ENCODE assay signal across 9 cellular contexts in genomic region chr5:150156033-150156381, GRCh38. TPM values are rescaled to one million over a fixed set of nuclear protein-coding genes. Genes with fewer than 3 reads are reported as not detected.
DNase-seq lines count a peak whose midpoint lies in the region; ATAC-seq and TF ChIP-seq lines count a peak whose summit lies in the region.
"Had no signal": no experiment of that assay in that cellular context is flagged by ENCODE, and none has a peak within 500 bp of the region (broad histone marks: within the 10 kb centered on the region; RNA-seq: fewer than 3 reads in every experiment).

No MANE protein-coding gene starts in this region.

- peaks cover 44% of the 10 kb centered on the region for H3K79me2 ChIP-seq in SK-N-SH (ENCODE audit: insufficient read depth)

- 13% methylated on average over 9 of the region's 9 CpGs for WGBS in SK-N-SH (ENCODE audit: low lambda C conversion rate)

- H3K9me3 ChIP-seq in SK-N-SH, result no peaks in the 10 kb centered on the region
- H3K9me3 ChIP-seq: neutrophil had no signal

- peak overlapping the region; percentile 94 to 97 for H3K27ac ChIP-seq in SK-N-SH (ENCODE audit: low read depth in 2 of 2, low read length in 1 of 2)
- H3K27ac ChIP-seq in skin epidermis, result peak overlapping the region in 17 of 21 experiments; percentile 3 to 88 (median 60)
- H3K27ac ChIP-seq: neutrophil had no signal

- peaks cover 4% of the 10 kb centered on the region in 2 experiments for H3K36me3 ChIP-seq in SK-N-SH (replicated peaks in 1 of 2; ENCODE audit: control insufficient read depth in 1 of 2, insufficient read depth in 2 of 2, low read length in 1 of 2)
- H3K36me3 ChIP-seq: neutrophil had no signal

- POLR2A ChIA-PET in SK-N-SH (lab: Yijun Ruan, JAX), result interaction anchor here (0.5 to 2.0 kb wide), 6 partner anchors 13 to 492 kb away, joined by 3 to 5 read pairs (median 4); no protein-coding TSS in a partner anchor

- no peak overlapping the region; the same call in 1 of the 2 replicates for H2AFZ ChIP-seq in SK-N-SH (ENCODE audit: low read depth)

- peak overlapping the region; percentile 67 to 96 for H3K4me3 ChIP-seq in SK-N-SH (ENCODE audit: low read depth in 2 of 2, low read length in 1 of 2)
- H3K4me3 ChIP-seq in fibroblast of villous mesenchyme (ENCODE audit: low read depth, low read length), result peak overlapping the region; percentile 97
- peak overlapping the region; percentile 25 to 43 (median 33) for H3K4me3 ChIP-seq in skin epidermis

- no peak for TF ChIP-seq CTCF in SK-N-SH (IDR thresholded peaks at IDR 0.05)
- TF ChIP-seq CTCF in fibroblast of villous mesenchyme (IDR thresholded peaks at IDR 0.05; ENCODE audit: insufficient read depth, low read depth, low read length), result no peak

- H4K20me1 ChIP-seq in SK-N-SH (ENCODE audit: insufficient read depth), result peaks cover 23% of the 10 kb centered on the region

- no peaks in the 10 kb centered on the region for H3K9me2 ChIP-seq in SK-N-SH

- H3K4me1 ChIP-seq in SK-N-SH (ENCODE audit: control insufficient read depth in 1 of 2, insufficient read depth in 2 of 2, low read depth in 1 of 2, low read length in 1 of 2), result peaks cover 44 to 84% of the 10 kb centered on the region in 2 experiments

- TF ChIP-seq EP300 in SK-N-SH (IDR thresholded peaks at IDR 0.05; ENCODE audit: borderline replicate concordance in 1 of 2, low read depth in 1 of 2, low read length in 1 of 2), result no peak; a peak in 1 of 4 replicates

- DNase-seq in SK-N-SH, result no peak
- DNase-seq in fibroblast of villous mesenchyme (ENCODE audit: low read depth), result no peak
- DNase-seq in NCI-H1417 treated with DMSO at 0.1 percent for 48 hours (lab: John Stamatoyannopoulos, UW), result no peak
- DNase-seq in SW 1271 (lab: John Stamatoyannopoulos, UW), result no peak
- DNase-seq in AG08395 (ENCODE audit: low spot score), result no peak

- H3K27me3 ChIP-seq in SK-N-SH (ENCODE audit: insufficient read depth), result no peaks in the 10 kb centered on the region

- ATAC-seq in GM18498 (IDR thresholded peaks at IDR 0.05; ENCODE audit: unreplicated experiment) (peak; percentile 8), GM21723 (IDR thresholded peaks at IDR 0.05; ENCODE audit: unreplicated experiment) (no peak)

- CTCF ChIA-PET in SK-N-SH (lab: Yijun Ruan, JAX), result interaction anchor here (0.9 to 4.2 kb wide), 7 partner anchors 10 to 87 kb away, joined by 4 to 24 read pairs (median 4); no protein-coding TSS in a partner anchor

- peaks cover 35% of the 10 kb centered on the region for H3F3A ChIP-seq in SK-N-SH (replicated peaks; ENCODE audit: insufficient read depth)

- no peak for TF ChIP-seq RAD21 in SK-N-SH (IDR thresholded peaks at IDR 0.05; ENCODE audit: low read length)

- H3K4me2 ChIP-seq in SK-N-SH, result peak overlapping the region; percentile 97

- peak overlapping the region; percentile 73 for H3K9ac ChIP-seq in SK-N-SH

TF ChIP-seq in SK-N-SH, 30 proteins besides CTCF, POLR2A, EP300 and RAD21:
- TF ChIP-seq, protein P1, sequence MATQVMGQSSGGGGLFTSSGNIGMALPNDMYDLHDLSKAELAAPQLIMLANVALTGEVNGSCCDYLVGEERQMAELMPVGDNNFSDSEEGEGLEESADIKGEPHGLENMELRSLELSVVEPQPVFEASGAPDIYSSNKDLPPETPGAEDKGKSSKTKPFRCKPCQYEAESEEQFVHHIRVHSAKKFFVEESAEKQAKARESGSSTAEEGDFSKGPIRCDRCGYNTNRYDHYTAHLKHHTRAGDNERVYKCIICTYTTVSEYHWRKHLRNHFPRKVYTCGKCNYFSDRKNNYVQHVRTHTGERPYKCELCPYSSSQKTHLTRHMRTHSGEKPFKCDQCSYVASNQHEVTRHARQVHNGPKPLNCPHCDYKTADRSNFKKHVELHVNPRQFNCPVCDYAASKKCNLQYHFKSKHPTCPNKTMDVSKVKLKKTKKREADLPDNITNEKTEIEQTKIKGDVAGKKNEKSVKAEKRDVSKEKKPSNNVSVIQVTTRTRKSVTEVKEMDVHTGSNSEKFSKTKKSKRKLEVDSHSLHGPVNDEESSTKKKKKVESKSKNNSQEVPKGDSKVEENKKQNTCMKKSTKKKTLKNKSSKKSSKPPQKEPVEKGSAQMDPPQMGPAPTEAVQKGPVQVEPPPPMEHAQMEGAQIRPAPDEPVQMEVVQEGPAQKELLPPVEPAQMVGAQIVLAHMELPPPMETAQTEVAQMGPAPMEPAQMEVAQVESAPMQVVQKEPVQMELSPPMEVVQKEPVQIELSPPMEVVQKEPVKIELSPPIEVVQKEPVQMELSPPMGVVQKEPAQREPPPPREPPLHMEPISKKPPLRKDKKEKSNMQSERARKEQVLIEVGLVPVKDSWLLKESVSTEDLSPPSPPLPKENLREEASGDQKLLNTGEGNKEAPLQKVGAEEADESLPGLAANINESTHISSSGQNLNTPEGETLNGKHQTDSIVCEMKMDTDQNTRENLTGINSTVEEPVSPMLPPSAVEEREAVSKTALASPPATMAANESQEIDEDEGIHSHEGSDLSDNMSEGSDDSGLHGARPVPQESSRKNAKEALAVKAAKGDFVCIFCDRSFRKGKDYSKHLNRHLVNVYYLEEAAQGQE (IDR thresholded peaks at IDR 0.05; ENCODE audit: low read depth, low read length), result no peak
- TF ChIP-seq RXRA (IDR thresholded peaks at IDR 0.05; ENCODE audit: borderline replicate concordance, low read depth) (no peak), FOXJ3 (CRISPR knock-in tag; IDR thresholded peaks at IDR 0.05) (peak; percentile 12; the same call in 1 of the 2 replicates), ELF1 (IDR thresholded peaks at IDR 0.05) (no peak), GATA2 (CRISPR knock-in tag; IDR thresholded peaks at IDR 0.05) (no peak), MEF2A (IDR thresholded peaks at IDR 0.05; ENCODE audit: borderline replicate concordance, low read depth) (no peak), RCOR1 (IDR thresholded peaks at IDR 0.05; ENCODE audit: low read length) (peak; percentile 3; the same call in 1 of the 2 replicates), MXI1 (IDR thresholded peaks at IDR 0.05; ENCODE audit: low read depth, low read length) (0 out of 2 replicates have a peak, but pooled peaks have one; percentile 3)
- TF ChIP-seq, protein P2, sequence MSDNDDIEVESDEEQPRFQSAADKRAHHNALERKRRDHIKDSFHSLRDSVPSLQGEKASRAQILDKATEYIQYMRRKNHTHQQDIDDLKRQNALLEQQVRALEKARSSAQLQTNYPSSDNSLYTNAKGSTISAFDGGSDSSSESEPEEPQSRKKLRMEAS (IDR thresholded peaks at IDR 0.05; ENCODE audit: low read depth), result no peak; the same call in 1 of the 2 replicates
- TF ChIP-seq, protein P3, sequence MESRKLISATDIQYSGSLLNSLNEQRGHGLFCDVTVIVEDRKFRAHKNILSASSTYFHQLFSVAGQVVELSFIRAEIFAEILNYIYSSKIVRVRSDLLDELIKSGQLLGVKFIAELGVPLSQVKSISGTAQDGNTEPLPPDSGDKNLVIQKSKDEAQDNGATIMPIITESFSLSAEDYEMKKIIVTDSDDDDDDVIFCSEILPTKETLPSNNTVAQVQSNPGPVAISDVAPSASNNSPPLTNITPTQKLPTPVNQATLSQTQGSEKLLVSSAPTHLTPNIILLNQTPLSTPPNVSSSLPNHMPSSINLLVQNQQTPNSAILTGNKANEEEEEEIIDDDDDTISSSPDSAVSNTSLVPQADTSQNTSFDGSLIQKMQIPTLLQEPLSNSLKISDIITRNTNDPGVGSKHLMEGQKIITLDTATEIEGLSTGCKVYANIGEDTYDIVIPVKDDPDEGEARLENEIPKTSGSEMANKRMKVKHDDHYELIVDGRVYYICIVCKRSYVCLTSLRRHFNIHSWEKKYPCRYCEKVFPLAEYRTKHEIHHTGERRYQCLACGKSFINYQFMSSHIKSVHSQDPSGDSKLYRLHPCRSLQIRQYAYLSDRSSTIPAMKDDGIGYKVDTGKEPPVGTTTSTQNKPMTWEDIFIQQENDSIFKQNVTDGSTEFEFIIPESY (IDR thresholded peaks at IDR 0.05; ENCODE audit: borderline replicate concordance, low read depth), result no peak
TF ChIP-seq in SK-N-SH: peak in this region for 3.

RNA-seq across cellular contexts. Expression of gene PDGFRB, which starts 0.4 kb away (rescaled TPM):
- 25.9 and 32.1 TPM in 2 replicates for polyA plus RNA-seq in SK-N-SH (2012; rRNA removed)
- polyA plus RNA-seq in SK-N-SH (2012; cell fraction: cytosol; rRNA removed), result 13.2 and 19.7 TPM in 2 replicates
- polyA plus RNA-seq in SK-N-SH (2012; cell fraction: nucleus; rRNA removed), result 57.0 and 58.5 TPM in 2 replicates
- 341 TPM in 2 replicates for total RNA-seq in fibroblast of villous mesenchyme

RNA-seq across cellular contexts. Expression of gene CDX1, which starts 10.6 kb away (rescaled TPM):
- polyA plus RNA-seq in SK-N-SH (2012; rRNA removed), result 0.23 and 0.26 TPM in 2 replicates
- 0.19 and 0.26 TPM in 2 replicates for polyA plus RNA-seq in SK-N-SH (2012; cell fraction: cytosol; rRNA removed)
- 0.25 and 0.39 TPM in 2 replicates for polyA plus RNA-seq in SK-N-SH (2012; cell fraction: nucleus; rRNA removed)
- under 0.01 and 0.64 TPM in 2 replicates for total RNA-seq in fibroblast of villous mesenchyme

RNA-seq across cellular contexts. Expression of gene SLC6A7, which starts 33.9 kb away (rescaled TPM):
- not detected in 2 replicates for polyA plus RNA-seq in SK-N-SH (2012; rRNA removed)
- polyA plus RNA-seq in SK-N-SH (2012; cell fraction: cytosol; rRNA removed), result not detected in 2 replicates
- polyA plus RNA-seq in SK-N-SH (2012; cell fraction: nucleus; rRNA removed), result 0.04 and 0.08 TPM in 2 replicates
- total RNA-seq in fibroblast of villous mesenchyme, result under 0.01 TPM in 2 replicates

Comparison
In these comparisons a context has a peak if more than half of its experiments do, and no peak if none do; other contexts are left out.
1. H3K4me3 ChIP-seq: peak in every context shown above with its lines; median percentile 97 in fibroblast of villous mesenchyme; 82 in SK-N-SH; 33 in skin epidermis.